8 cellular contexts compared by ENCODE assay signal in the genomic region with DNA sequence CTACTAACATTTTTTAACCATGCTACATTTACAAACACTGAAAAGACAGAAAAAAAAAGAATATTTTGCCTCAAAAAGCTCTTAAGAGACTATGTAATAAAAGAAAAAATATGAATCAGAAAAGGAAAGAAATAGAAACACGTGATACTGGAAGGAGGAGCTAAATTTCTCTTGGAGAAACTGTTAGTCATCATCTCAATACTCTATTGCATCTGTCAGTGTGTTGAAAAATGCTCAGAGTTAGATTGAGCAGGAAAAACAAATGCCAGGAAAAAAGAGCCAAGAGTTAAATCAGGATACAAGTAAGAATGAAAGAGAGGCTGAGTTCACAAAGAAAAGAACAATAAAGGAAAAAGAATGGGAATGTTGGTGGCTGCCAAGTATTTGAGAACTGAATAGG. TPM values are rescaled to one million over a fixed set of nuclear protein-coding genes. Genes with fewer than 3 reads are reported as not detected.
A peak's percentile ranks its signal among the peaks of the same experiment; 100 is the strongest.
DNase-seq lines count a peak whose midpoint lies in the region; ATAC-seq, FAIRE-seq and TF ChIP-seq lines count a peak whose summit lies in the region.

No MANE protein-coding gene starts in this region.

- H3K27me3 Mint-ChIP-seq in T-helper 17 cell, result no peaks in the 10 kb centered on the region

- H3K9me3 ChIP-seq in T-helper 17 cell (ENCODE audit: control insufficient read depth, low read length, poor library complexity, severe bottlenecking), result no peaks in the 10 kb centered on the region

- ATAC-seq in T-helper 17 cell, result no peak
- no peak for ATAC-seq in left colon

- H3K27ac Mint-ChIP-seq in T-helper 17 cell, result peak overlapping the region; percentile 72

- peaks cover 18% of the 10 kb centered on the region for H3K4me1 Mint-ChIP-seq in T-helper 17 cell

- in situ Hi-C loops in G401 (cut with HindIII; ENCODE audit: low sequenced_read_pairs), result no loop called here

- peak; percentile 16 for DNase-seq in A172 (ENCODE audit: low spot score)
- no peak for DNase-seq in GM12892 (ENCODE audit: insufficient read length)
- DNase-seq in T-helper 17 cell, result no peak
- peak; percentile 80 for DNase-seq in fibroblast of pulmonary artery (ENCODE audit: low read depth)
- DNase-seq in left colon, result no peak
- DNase-seq in G401 (ENCODE audit: low spot score), result no peak
- no peak for DNase-seq in NCI-H2029 (lab: John Stamatoyannopoulos, UW)
- DNase-seq in SK-N-DZ (ENCODE audit: low spot score), result no peak

- no peak overlapping the region for H3K4me3 Mint-ChIP-seq in T-helper 17 cell

- no peak for TF ChIP-seq CTCF in fibroblast of pulmonary artery (IDR thresholded peaks at IDR 0.05; ENCODE audit: low read length, missing control alignments)

- intact Hi-C loops in left colon (cut with DNase I, micrococcal nuclease), result loop anchor here in 1 of 2 donors (10.0 kb wide), 1 partner anchor 63 kb away; a partner anchor contains a TSS

- H3K36me3 Mint-ChIP-seq in T-helper 17 cell (ENCODE audit: low read depth), result peaks cover 2% of the 10 kb centered on the region

- peak; percentile 30 for FAIRE-seq in GM12892 (lab: Jason Lieb, UNC)

- H3K4me3 ChIP-seq in fibroblast of pulmonary artery (replicated peaks; ENCODE audit: low read depth, low read length), result peak overlapping the region; percentile 1

- no peak for TF ChIP-seq POLR2A in GM12892 (IDR thresholded peaks at IDR 0.05; ENCODE audit: low read depth, low read length)

RNA-seq across cellular contexts. Expression of a gene that starts 2.6 kb away (rescaled TPM):
- total RNA-seq in A172 (2014; rRNA removed; shearing (Covaris generic)), result 26.5 and 34.8 TPM in 2 replicates
- 19.9 TPM for polyA plus RNA-seq in GM12892 (2012; ENCODE audit: missing spikeins)
- 1 to 10 TPM; 8.4 to 8.9 TPM for total RNA-seq in T-helper 17 cell
- total RNA-seq in left colon, result 10 to 100 TPM; 13.2 to 15.8 TPM
- total RNA-seq in G401 (2014; rRNA removed; shearing (Covaris generic)), result 22.0 and 36.8 TPM in 2 replicates
- polyA plus RNA-seq in SK-N-DZ (2014; cell fraction: cytosol; rRNA removed), result 21.3 and 22.6 TPM in 2 replicates
- polyA plus RNA-seq in SK-N-DZ (2014; cell fraction: nucleus; rRNA removed), result 19.3 and 22.1 TPM in 2 replicates

Comparison
In these comparisons a context has a peak if more than half of its experiments do, and no peak if none do; other contexts are left out.
1. DNase-seq: peak in A172 (single experiment) and fibroblast of pulmonary artery (single experiment); none in GM12892 (single experiment), T-helper 17 cell (0 of 3), left colon (0 of 2), G401 (single experiment), NCI-H2029 (single experiment) and SK-N-DZ (single experiment).